In the genomic region with DNA sequence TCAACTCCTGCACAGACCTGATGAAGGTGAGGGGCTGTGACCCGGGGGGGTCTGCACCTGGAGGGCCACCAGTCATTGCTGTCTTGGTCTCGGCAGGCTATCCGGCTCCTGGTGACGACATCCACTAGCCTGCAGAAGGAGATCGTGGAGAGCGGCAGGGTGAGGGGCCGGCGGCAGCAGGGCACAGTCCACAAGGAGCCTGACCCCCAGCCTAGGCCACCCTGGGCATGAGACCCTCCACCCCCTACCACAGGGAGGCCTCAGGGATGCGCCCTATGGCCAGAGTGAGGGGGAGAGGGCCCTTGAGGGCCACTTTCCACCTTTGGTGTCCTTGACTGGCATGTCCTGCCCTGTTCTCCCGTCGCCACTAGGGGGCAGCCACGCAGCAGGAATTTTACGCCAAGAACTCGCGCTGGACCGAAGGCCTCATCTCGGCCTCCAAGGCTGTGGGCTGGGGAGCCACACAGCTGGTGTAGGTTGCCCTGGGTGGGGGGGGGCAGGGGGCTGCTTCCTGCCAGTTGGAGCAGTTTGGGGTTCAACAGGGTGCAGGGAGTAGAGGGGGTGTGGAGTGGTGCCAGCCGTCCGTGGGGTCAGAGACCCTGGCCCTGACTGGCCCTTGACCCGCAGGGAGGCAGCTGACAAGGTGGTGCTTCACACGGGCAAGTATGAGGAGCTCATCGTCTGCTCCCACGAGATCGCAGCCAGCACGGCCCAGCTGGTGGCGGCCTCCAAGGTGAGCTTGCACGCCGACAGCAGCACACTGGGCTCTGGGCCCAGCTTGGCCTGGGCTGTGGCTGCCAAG, we compare ENCODE assay signal across 8 cellular contexts. TPM values are rescaled to one million over a fixed set of nuclear protein-coding genes. Genes with fewer than 3 reads are reported as not detected.
DNase-seq lines count a peak whose midpoint lies in the region; ATAC-seq and TF ChIP-seq lines count a peak whose summit lies in the region.

No MANE protein-coding gene starts in this region.

- POLR2A ChIA-PET in activated CD4-positive, alpha-beta memory T cell treated with anti-CD3 and anti-CD28 coated beads, Interleukin-2, amount 10 ng/mL, durations not matched to agents 7 days and 5 days (lab: Charles Lee): interaction anchor here (1.2 kb wide), 1 partner anchor 87 kb away, joined by 9 read pairs; no protein-coding TSS in a partner anchor

- no peaks in the 10 kb centered on the region for H3K27me3 Mint-ChIP-seq in activated CD4-positive, alpha-beta memory T cell treated with anti-CD3 and anti-CD28 coated beads, Interleukin-2, amount 10 ng/mL, durations not matched to agents 7 days and 5 days

- H3K27ac Mint-ChIP-seq in activated CD4-positive, alpha-beta memory T cell treated with anti-CD3 and anti-CD28 coated beads, Interleukin-2, amount 10 ng/mL, durations not matched to agents 7 days and 5 days: no peak overlapping the region

- peaks cover 35% of the 10 kb centered on the region for H3K4me1 ChIP-seq in lower lobe of right lung

- intact Hi-C loops in lower lobe of right lung (cut with DNase I): loop anchor here (5.0 kb wide), 1 partner anchor 92 kb away; no protein-coding TSS in a partner anchor

- H3K27me3 ChIP-seq in lower lobe of right lung (ENCODE audit: low read depth): no peaks in the 10 kb centered on the region

- H3K27ac ChIP-seq in C4-2B (peak overlapping the region; percentile 24), lower lobe of right lung (peak overlapping the region; percentile 41)

- DNase-seq in HCEC 1CT (peak; percentile 56), NCI-H526 treated with DMSO at 0.1 percent for 48 hours (lab: John Stamatoyannopoulos, UW) (peak; percentile 27), dermis microvascular lymphatic vessel endothelial cell (ENCODE audit: low read depth in 2 of 2) (peak; percentile 58 to 81), lower lobe of right lung (peak; percentile 88)
- peak; percentile 84 for DNase-seq in activated CD4-positive, alpha-beta memory T cell treated with anti-CD3 and anti-CD28 coated beads, Interleukin-2, amount 10 ng/mL, durations not matched to agents 7 days and 5 days
- DNase-seq in stimulated activated CD8-positive, alpha-beta memory T cell treated with anti-CD3 and anti-CD28 coated beads, Interleukin-15, amount 100 ng/mL, for 1 hour (ENCODE audit: low read depth): peak; percentile 64

- peaks cover 10% of the 10 kb centered on the region for H3K36me3 Mint-ChIP-seq in activated CD4-positive, alpha-beta memory T cell treated with anti-CD3 and anti-CD28 coated beads, Interleukin-2, amount 10 ng/mL, durations not matched to agents 7 days and 5 days (ENCODE audit: low read depth)

- no peaks in the 10 kb centered on the region for H3K9me3 Mint-ChIP-seq in activated CD4-positive, alpha-beta memory T cell treated with anti-CD3 and anti-CD28 coated beads, Interleukin-2, amount 10 ng/mL, durations not matched to agents 7 days and 5 days

- H3K36me3 ChIP-seq in lower lobe of right lung: peaks cover 65% of the 10 kb centered on the region

- no peak overlapping the region for H3K4me3 Mint-ChIP-seq in activated CD4-positive, alpha-beta memory T cell treated with anti-CD3 and anti-CD28 coated beads, Interleukin-2, amount 10 ng/mL, durations not matched to agents 7 days and 5 days

- TF ChIP-seq CTCF in C4-2B (conservative IDR thresholded peaks at IDR 0.05) (peak; percentile 88), lower lobe of right lung (IDR thresholded peaks at IDR 0.05) (peak; percentile 90)

- CTCF ChIA-PET in activated CD4-positive, alpha-beta memory T cell treated with anti-CD3 and anti-CD28 coated beads, Interleukin-2, amount 10 ng/mL, durations not matched to agents 7 days and 5 days (lab: Charles Lee): interaction anchor here (0.5 to 4.7 kb wide), 12 partner anchors 11 to 115 kb away, joined by 3 to 74 read pairs (median 6); partner anchors contain the start of genes ABCB9 and OGFOD2

- H3K4me3 ChIP-seq in lower lobe of right lung: no peak overlapping the region

- H3K4me1 Mint-ChIP-seq in activated CD4-positive, alpha-beta memory T cell treated with anti-CD3 and anti-CD28 coated beads, Interleukin-2, amount 10 ng/mL, durations not matched to agents 7 days and 5 days: no peaks in the 10 kb centered on the region

- H3K9me3 ChIP-seq in lower lobe of right lung: no peaks in the 10 kb centered on the region

- ATAC-seq in lower lobe of right lung: peak; percentile 68 to 70
- ATAC-seq in HG02840 (IDR thresholded peaks at IDR 0.05; ENCODE audit: low FRiP score, unreplicated experiment): no peak

RNA-seq across cellular contexts. Expression of gene HIP1R, which starts 25.0 kb away (rescaled TPM):
- 10 to 100 TPM; 23.4 to 24.7 TPM for total RNA-seq in activated CD4-positive, alpha-beta memory T cell treated with anti-CD3 and anti-CD28 coated beads, Interleukin-2, amount 10 ng/mL, durations not matched to agents 7 days and 5 days
- total RNA-seq in dermis microvascular lymphatic vessel endothelial cell (39.7 and 47.2 TPM in 2 replicates), lower lobe of right lung (28.2 TPM)

RNA-seq across cellular contexts. Expression of gene VPS37B, which starts 35.7 kb away (rescaled TPM):
- 10 to 100 TPM; 27.1 to 27.7 TPM for total RNA-seq in activated CD4-positive, alpha-beta memory T cell treated with anti-CD3 and anti-CD28 coated beads, Interleukin-2, amount 10 ng/mL, durations not matched to agents 7 days and 5 days
- total RNA-seq in dermis microvascular lymphatic vessel endothelial cell (10.5 and 16.6 TPM in 2 replicates), lower lobe of right lung (34.5 TPM)

Comparison
In these comparisons a context has a peak if more than half of its experiments do, and no peak if none do; other contexts are left out.
1. DNase-seq: peak in every context shown above with its lines; median percentile 88 in lower lobe of right lung; 84 in activated CD4-positive, alpha-beta memory T cell treated with anti-CD3 and anti-CD28 coated beads, Interleukin-2, amount 10 ng/mL, durations not matched to agents 7 days and 5 days; 70 in dermis microvascular lymphatic vessel endothelial cell; 64 in stimulated activated CD8-positive, alpha-beta memory T cell treated with anti-CD3 and anti-CD28 coated beads, Interleukin-15, amount 100 ng/mL, for 1 hour; 56 in HCEC 1CT; 27 in NCI-H526 treated with DMSO at 0.1 percent for 48 hours.